Comparison of ENCODE assay signal across 15 cellular contexts in the genomic region with DNA sequence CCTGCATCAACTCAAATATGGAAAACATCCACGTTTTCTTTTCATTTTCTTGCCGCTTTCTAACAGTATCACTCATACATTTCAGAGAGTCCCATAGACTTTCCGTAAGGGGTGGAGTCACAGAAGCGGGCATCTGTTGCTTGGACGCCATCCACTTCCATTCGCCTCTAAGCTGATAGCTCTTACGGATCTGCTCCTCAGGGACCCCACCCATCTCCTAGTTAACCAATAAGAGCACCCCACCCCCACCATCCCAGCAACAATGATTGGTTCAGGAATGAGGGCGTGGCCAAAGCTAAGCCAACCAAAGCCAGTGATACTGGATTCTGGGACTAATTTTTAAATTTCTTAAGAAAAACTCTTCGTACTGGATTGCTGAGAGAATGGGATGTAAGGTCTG. TPM values are rescaled to one million over a fixed set of nuclear protein-coding genes. Genes with fewer than 3 reads are reported as not detected.
DNase-seq lines count a peak whose midpoint lies in the region; FAIRE-seq and TF ChIP-seq lines count a peak whose summit lies in the region.
"Had no signal": no experiment of that assay in that cellular context is flagged by ENCODE, and none has a peak within 500 bp of the region (broad histone marks: within the 10 kb centered on the region; RNA-seq: fewer than 3 reads in every experiment).

No MANE protein-coding gene starts in this region.

- no peaks in the 10 kb centered on the region for H3K4me1 ChIP-seq in BE2C
- H3K4me1 ChIP-seq: right atrium auricular region had no signal

- in situ Hi-C loops in SK-MEL-5 (cut with HindIII; ENCODE audit: low pct_unique_long_range_greater_than_20kb, low sequenced_read_pairs): no loop called here

- H3K4me3 ChIP-seq in BE2C (ENCODE audit: low read depth, low read length): no peak overlapping the region
- H3K4me3 ChIP-seq: right atrium auricular region, tibial artery had no signal

- peaks cover 5% of the 10 kb centered on the region for H3K27me3 ChIP-seq in BE2C
- H3K27me3 ChIP-seq: right atrium auricular region had no signal

- DNase-seq in BE2C (peak; percentile 63), HT1080 (ENCODE audit: low read depth) (peak; percentile 29), SK-MEL-5 (ENCODE audit: low read depth, low spot score) (peak; percentile 72), iPS-NIHi11 (ENCODE audit: low spot score) (peak; percentile 38), HTR-8/SVneo (ENCODE audit: insufficient read length, low spot score) (no peak), SW 1271 (lab: John Stamatoyannopoulos, UW) (no peak), GM19238 (ENCODE audit: insufficient read length, low spot score) (no peak)
- DNase-seq in activated CD4-positive, alpha-beta T cell treated with anti-CD3 and anti-CD28 coated beads, Interleukin-2, amount 50 U/mL, for 48 hours: no peak
- DNase-seq: activated CD4-positive, alpha-beta memory T cell treated with anti-CD3 and anti-CD28 coated beads, Interleukin-2, amount 10 ng/mL, durations not matched to agents 7 days and 5 days; stimulated activated CD4-positive, alpha-beta T cell treated with anti-CD3 and anti-CD28 coated beads, Interleukin-2, amount 100 ng/mL, for 48 hours; stimulated activated CD8-positive, alpha-beta memory T cell treated with anti-CD3 and anti-CD28 coated beads, Interleukin-4, amount 100 ng/mL, for 48 hours; tibial artery had no signal

- no peaks in the 10 kb centered on the region for H3K36me3 ChIP-seq in BE2C
- H3K36me3 ChIP-seq: neutrophil, right atrium auricular region, tibial artery had no signal

- no peaks in the 10 kb centered on the region for H3K9me3 ChIP-seq in BE2C
- H3K9me3 ChIP-seq: neutrophil, right atrium auricular region, tibial artery had no signal

- TF ChIP-seq CTCF in BE2C (IDR thresholded peaks at IDR 0.05; ENCODE audit: low read depth, low read length): no peak

- FAIRE-seq in HTR-8/SVneo (lab: Jason Lieb, UNC): no peak
- FAIRE-seq: GM12891 had no signal

RNA-seq across cellular contexts. Expression of a gene that starts 42.4 kb away (rescaled TPM):
- not detected for polyA plus RNA-seq in BE2C (2012; ENCODE audit: insufficient read depth, insufficient read length, low read depth)
- total RNA-seq in HT1080 (2014; rRNA removed; shearing (Covaris generic)): 0.55 TPM in 1 of 2 replicates, not detected in the other
- polyA plus RNA-seq in HT1080 (2015; cell fraction: cytosol; rRNA removed): 0.10 and 0.15 TPM in 2 replicates
- polyA plus RNA-seq in HT1080 (2015; cell fraction: nucleus; rRNA removed): 0.09 TPM in 1 of 2 replicates, not detected in the other
- 8.5 and 8.8 TPM in 2 replicates for total RNA-seq in SK-MEL-5 (2014; rRNA removed; shearing (Covaris generic))
- polyA plus RNA-seq in SK-MEL-5 (2015; cell fraction: cytosol; rRNA removed): 6.4 and 7.0 TPM in 2 replicates
- polyA plus RNA-seq in SK-MEL-5 (2015; cell fraction: nucleus; rRNA removed): 4.4 and 9.0 TPM in 2 replicates
- total RNA-seq: activated CD4-positive, alpha-beta memory T cell treated with anti-CD3 and anti-CD28 coated beads, Interleukin-2, amount 10 ng/mL, durations not matched to agents 7 days and 5 days had no signal

Comparison
In these comparisons a context has a peak if more than half of its experiments do, and no peak if none do; other contexts are left out.
1. DNase-seq: peak in BE2C (single experiment), HT1080 (single experiment), SK-MEL-5 (single experiment) and iPS-NIHi11 (single experiment); none in activated CD4-positive, alpha-beta T cell treated with anti-CD3 and anti-CD28 coated beads, Interleukin-2, amount 50 U/mL, for 48 hours (0 of 2), HTR-8/SVneo (single experiment), SW 1271 (0 of 2) and GM19238 (single experiment).